In the genomic region with DNA sequence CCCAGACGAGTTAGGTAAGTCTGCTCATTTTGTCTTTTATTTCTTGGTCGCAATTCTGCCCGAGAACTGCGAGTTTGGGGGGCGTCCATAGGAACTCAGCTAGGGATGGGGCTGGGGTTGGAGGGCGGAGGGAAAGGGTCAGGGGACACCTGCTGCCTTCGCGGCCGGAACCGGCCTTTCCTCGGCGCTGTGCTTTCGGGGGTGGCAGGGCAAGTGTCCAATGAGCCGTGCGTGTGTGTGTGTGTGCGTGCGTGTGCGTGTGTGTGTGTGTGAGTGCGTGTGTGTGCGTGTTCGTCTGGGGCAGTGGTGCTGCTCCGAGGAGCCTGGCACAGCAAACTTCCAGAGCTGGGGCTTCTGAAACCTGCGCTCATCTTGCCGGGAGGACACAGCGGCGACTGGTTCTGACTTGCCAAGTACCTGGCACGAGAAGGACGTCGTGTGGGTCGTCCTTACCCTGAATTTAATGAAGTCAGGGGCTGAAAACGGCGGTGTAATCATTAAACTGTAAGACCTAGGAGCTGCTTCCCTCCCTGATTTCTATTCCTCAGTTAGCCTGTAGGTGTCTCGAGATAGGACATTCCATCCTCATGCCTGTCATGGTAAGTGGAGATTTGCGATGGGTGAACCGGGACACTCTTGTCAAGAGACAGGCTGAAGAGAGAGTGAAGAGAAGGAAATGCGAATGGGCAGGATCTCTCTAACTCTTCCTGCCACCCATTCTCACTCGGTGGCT, we compare ENCODE assay signal across 8 cellular contexts. TPM values are rescaled to one million over a fixed set of nuclear protein-coding genes. Genes with fewer than 3 reads are reported as not detected.
A peak's percentile ranks its signal among the peaks of the same experiment; 100 is the strongest.
DNase-seq lines count a peak whose midpoint lies in the region; ATAC-seq and TF ChIP-seq lines count a peak whose summit lies in the region.

No MANE protein-coding gene starts in this region.

- peak overlapping the region; percentile 38 to 67 for H3K27ac ChIP-seq in breast epithelium

- no peak for TF ChIP-seq POLR2A in breast epithelium (IDR thresholded peaks at IDR 0.05)

- H3K36me3 ChIP-seq in breast epithelium, result no peaks in the 10 kb centered on the region

- H3K4me3 ChIP-seq in breast epithelium (peak overlapping the region; percentile 52 to 77 (median 56)), skeletal muscle cell (ENCODE audit: low read depth, low read length) (peak overlapping the region; percentile 54)

- H3K4me1 ChIP-seq in breast epithelium, result no peaks in the 10 kb centered on the region

- no peaks in the 10 kb centered on the region for H3K9me3 ChIP-seq in breast epithelium

- peak; percentile 56 for ATAC-seq in HG03342 (IDR thresholded peaks at IDR 0.05; ENCODE audit: unreplicated experiment)

- peak; percentile 54 for DNase-seq in activated CD8-positive, alpha-beta memory T cell treated with anti-CD3 and anti-CD28 coated beads, Interleukin-2, amount 50 U/mL, for 48 hours
- DNase-seq in activated CD8-positive, alpha-beta memory T cell treated with anti-CD3 and anti-CD28 coated beads for 24 hours, result no peak
- DNase-seq in NCI-H748 treated with DMSO at 0.1 percent for 48 hours (lab: John Stamatoyannopoulos, UW) (peak; percentile 16), breast epithelium (ENCODE audit: low spot score in 2 of 2) (peak; percentile 29 to 53), iPS-NIHi11 (ENCODE audit: low spot score) (peak; percentile 72), skeletal muscle cell (ENCODE audit: low read depth) (no peak), middle frontal gyrus (ENCODE audit: extremely low spot score, low spot score) (no peak)

- intact Hi-C loops in breast epithelium (cut with DNase I; ENCODE audit: low total_unique reads), result no loop called here

- peak; percentile 19 to 55 (median 39) for TF ChIP-seq CTCF in breast epithelium (IDR thresholded peaks at IDR 0.05)

- no peaks in the 10 kb centered on the region for H3K27me3 ChIP-seq in breast epithelium

RNA-seq across cellular contexts. Expression of gene AMOTL1, which starts 27.0 kb away (rescaled TPM):
- 10 to 100 TPM; 35.5 to 41.4 (median 39.0) TPM for total RNA-seq in breast epithelium

Comparison
In these comparisons a context has a peak if more than half of its experiments do, and no peak if none do; other contexts are left out.
1. DNase-seq: peak in activated CD8-positive, alpha-beta memory T cell treated with anti-CD3 and anti-CD28 coated beads, Interleukin-2, amount 50 U/mL, for 48 hours (single experiment), NCI-H748 treated with DMSO at 0.1 percent for 48 hours (single experiment), breast epithelium (2 of 2) and iPS-NIHi11 (single experiment); none in activated CD8-positive, alpha-beta memory T cell treated with anti-CD3 and anti-CD28 coated beads for 24 hours (single experiment), skeletal muscle cell (single experiment) and middle frontal gyrus (single experiment).